In the genomic region with DNA sequence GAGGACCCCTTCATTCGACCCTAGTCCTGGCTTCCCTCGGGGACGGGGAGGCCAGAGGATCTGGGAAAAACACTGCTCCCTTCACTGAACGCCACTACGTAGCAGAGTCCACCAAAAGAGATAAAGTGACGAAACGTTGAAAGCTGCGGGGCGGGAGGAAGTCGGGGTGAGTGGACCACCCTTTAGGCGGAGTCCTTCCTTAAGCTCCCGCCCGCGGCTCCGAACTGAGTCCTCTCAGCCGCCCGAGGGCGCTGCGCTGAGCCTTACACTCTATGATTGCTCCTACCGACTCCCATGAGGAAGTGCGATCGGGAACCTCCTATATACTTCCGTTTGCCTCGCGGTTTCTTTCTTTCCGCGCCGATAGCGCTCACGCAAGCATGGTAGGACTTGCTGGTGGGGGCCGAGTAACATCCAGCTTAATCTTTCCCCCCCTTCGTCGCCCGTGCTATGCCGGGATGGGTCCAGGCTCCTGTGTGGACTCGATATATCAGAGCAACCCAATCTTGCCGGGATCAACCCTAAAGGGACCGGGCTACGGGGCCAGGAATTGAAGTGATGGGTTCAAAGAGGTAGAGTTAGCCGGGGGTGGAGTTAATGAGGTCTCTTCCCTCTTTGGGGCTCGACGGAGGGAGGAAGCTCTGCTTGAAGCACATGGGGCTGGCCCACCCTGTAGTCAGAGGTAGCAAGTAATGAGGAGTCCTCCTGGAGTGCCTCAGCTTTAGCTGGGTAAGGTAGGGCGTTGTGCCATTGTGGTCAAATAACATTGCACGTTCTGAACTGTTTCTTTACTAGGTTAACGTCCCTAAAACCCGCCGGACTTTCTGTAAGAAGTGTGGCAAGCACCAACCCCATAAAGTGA, we compare ENCODE assay signal across 8 cellular contexts. TPM values are rescaled to one million over a fixed set of nuclear protein-coding genes. Genes with fewer than 3 reads are reported as not detected.
DNase-seq lines count a peak whose midpoint lies in the region; ATAC-seq and TF ChIP-seq lines count a peak whose summit lies in the region.

A gene (plus strand): TSS at position 348 of the 862 bp plus-strand sequence. CDS start 33 bp downstream, at position 381.

- no peaks in the 10 kb centered on the region for H3K79me2 ChIP-seq in neural cell (replicated peaks; ENCODE audit: insufficient read depth, low read length)

- no peaks in the 10 kb centered on the region for H3K9me2 ChIP-seq in neural cell (ENCODE audit: insufficient read depth, low read length)

- no peaks in the 10 kb centered on the region for H3K9me3 ChIP-seq in neural cell (ENCODE audit: low read length)
- no peaks in the 10 kb centered on the region for H3K9me3 ChIP-seq in stomach

- H3K4me3 ChIP-seq in neural cell (ENCODE audit: low read length), result peak within 1 kb of the TSS; percentile 68
- H3K4me3 ChIP-seq in stomach, result peak within 1 kb of the TSS; percentile 46 to 60 (median 58)

- H3K27me3 ChIP-seq in neural cell (ENCODE audit: insufficient read depth, low read depth, low read length) (no peaks in the 10 kb centered on the region), stomach (no peaks in the 10 kb centered on the region)

- intact Hi-C loops in stomach (cut with DNase I; ENCODE audit: low total_unique reads), result no loop called here

- TF ChIP-seq POLR2A in stomach (IDR thresholded peaks at IDR 0.05), result peak in 2 of 4 donors; percentile 42 to 51

- TF ChIP-seq CTCF in LNCAP (IDR thresholded peaks at IDR 0.05), result peak; percentile 67
- TF ChIP-seq CTCF in neural cell (IDR thresholded peaks at IDR 0.05; ENCODE audit: poor library complexity, severe bottlenecking), result peak; percentile 83
- TF ChIP-seq CTCF in stomach (IDR thresholded peaks at IDR 0.05), result peak in 5 of 7 experiments; percentile 33 to 61 (median 55)

- peak within 1 kb of the TSS; percentile 95 for H3K4me3 Mint-ChIP-seq in activated T-helper 17 cell treated with anti-CD3 and anti-CD28 coated beads, Interleukin-2, amount 50 U/mL, for 72 hours

- H3K9ac ChIP-seq in neural cell (ENCODE audit: low read length), result peak within 1 kb of the TSS; percentile 76

- peak within 1 kb of the TSS; percentile 45 for H2AFZ ChIP-seq in neural cell (ENCODE audit: low read depth, low read length)

- 0 to 40% (median 4%) methylated on average over 37 to 47 of the region's 47 CpGs for WGBS in stomach, 5 donors

- ATAC-seq in activated T-helper 17 cell treated with anti-CD3 and anti-CD28 coated beads, Interleukin-2, amount 50 U/mL, for 72 hours (replicated peaks), result peak; percentile 97

- H3K4me1 ChIP-seq in stomach, result peaks cover 0 to 13% (median 3%) of the 10 kb centered on the region in 4 donors

- peak within 1 kb of the TSS; percentile 59 for H3K4me2 ChIP-seq in neural cell (ENCODE audit: low read length)

- TF ChIP-seq EP300 in neural cell (conservative IDR thresholded peaks at IDR 0.05; ENCODE audit: poor library complexity, severe bottlenecking) (no peak), stomach (IDR thresholded peaks at IDR 0.05) (no peak)

- H3K36me3 Mint-ChIP-seq in activated T-helper 17 cell treated with anti-CD3 and anti-CD28 coated beads, Interleukin-2, amount 50 U/mL, for 72 hours (ENCODE audit: low read depth), result peaks cover 52% of the 10 kb centered on the region

- no peaks in the 10 kb centered on the region for H3K27me3 Mint-ChIP-seq in activated T-helper 17 cell treated with anti-CD3 and anti-CD28 coated beads, Interleukin-2, amount 50 U/mL, for 72 hours

- H3K27ac Mint-ChIP-seq in activated T-helper 17 cell treated with anti-CD3 and anti-CD28 coated beads, Interleukin-2, amount 50 U/mL, for 72 hours, result peak within 1 kb of the TSS; percentile 94

- no peaks in the 10 kb centered on the region for H3F3A ChIP-seq in neural cell (ENCODE audit: insufficient read depth, low read length, poor library complexity, severe bottlenecking)

- no peaks in the 10 kb centered on the region for H4K20me1 ChIP-seq in neural cell (ENCODE audit: insufficient read depth)

- H3K36me3 ChIP-seq in neural cell (ENCODE audit: insufficient read depth, low read length), result no peaks in the 10 kb centered on the region
- H3K36me3 ChIP-seq in stomach, result peaks cover 0 to 18% (median 6%) of the 10 kb centered on the region in 4 donors

- DNase-seq in EL (peak; percentile 92), GOT3 (lab: John Stamatoyannopoulos, UW) (peak; percentile 62), RPMI8226 (peak; percentile 93), fibroblast of the conjunctiva (ENCODE audit: low read depth) (peak; percentile 88), stomach (peak; percentile 89)

- peak; percentile 26 for TF ChIP-seq RAD21 in neural cell (conservative IDR thresholded peaks at IDR 0.05)

- peak within 1 kb of the TSS; percentile 80 for H3K27ac ChIP-seq in neural cell (ENCODE audit: low read length)
- H3K27ac ChIP-seq in stomach, result peak within 1 kb of the TSS; percentile 6 to 84 (median 77)

- no peaks in the 10 kb centered on the region for H3K9me3 Mint-ChIP-seq in activated T-helper 17 cell treated with anti-CD3 and anti-CD28 coated beads, Interleukin-2, amount 50 U/mL, for 72 hours

- peaks cover 4% of the 10 kb centered on the region for H3K4me1 Mint-ChIP-seq in activated T-helper 17 cell treated with anti-CD3 and anti-CD28 coated beads, Interleukin-2, amount 50 U/mL, for 72 hours

TF ChIP-seq in neural cell, 6 proteins besides CTCF, POLR2A, EP300 and RAD21:
- TF ChIP-seq EZH2 (IDR thresholded peaks at IDR 0.05; ENCODE audit: borderline replicate concordance, insufficient read depth, low read length, poor library complexity, severe bottlenecking) (no peak), SMC3 (conservative IDR thresholded peaks at IDR 0.05; ENCODE audit: poor library complexity) (peak; percentile 57), POLR2AphosphoS5 (IDR thresholded peaks at IDR 0.05) (peak; percentile 94), TAF1 (IDR thresholded peaks at IDR 0.05; ENCODE audit: low read depth) (peak; percentile 88), MXI1 (conservative IDR thresholded peaks at IDR 0.05; ENCODE audit: poor library complexity, severe bottlenecking) (peak; percentile 84)
- TF ChIP-seq, protein P1, sequence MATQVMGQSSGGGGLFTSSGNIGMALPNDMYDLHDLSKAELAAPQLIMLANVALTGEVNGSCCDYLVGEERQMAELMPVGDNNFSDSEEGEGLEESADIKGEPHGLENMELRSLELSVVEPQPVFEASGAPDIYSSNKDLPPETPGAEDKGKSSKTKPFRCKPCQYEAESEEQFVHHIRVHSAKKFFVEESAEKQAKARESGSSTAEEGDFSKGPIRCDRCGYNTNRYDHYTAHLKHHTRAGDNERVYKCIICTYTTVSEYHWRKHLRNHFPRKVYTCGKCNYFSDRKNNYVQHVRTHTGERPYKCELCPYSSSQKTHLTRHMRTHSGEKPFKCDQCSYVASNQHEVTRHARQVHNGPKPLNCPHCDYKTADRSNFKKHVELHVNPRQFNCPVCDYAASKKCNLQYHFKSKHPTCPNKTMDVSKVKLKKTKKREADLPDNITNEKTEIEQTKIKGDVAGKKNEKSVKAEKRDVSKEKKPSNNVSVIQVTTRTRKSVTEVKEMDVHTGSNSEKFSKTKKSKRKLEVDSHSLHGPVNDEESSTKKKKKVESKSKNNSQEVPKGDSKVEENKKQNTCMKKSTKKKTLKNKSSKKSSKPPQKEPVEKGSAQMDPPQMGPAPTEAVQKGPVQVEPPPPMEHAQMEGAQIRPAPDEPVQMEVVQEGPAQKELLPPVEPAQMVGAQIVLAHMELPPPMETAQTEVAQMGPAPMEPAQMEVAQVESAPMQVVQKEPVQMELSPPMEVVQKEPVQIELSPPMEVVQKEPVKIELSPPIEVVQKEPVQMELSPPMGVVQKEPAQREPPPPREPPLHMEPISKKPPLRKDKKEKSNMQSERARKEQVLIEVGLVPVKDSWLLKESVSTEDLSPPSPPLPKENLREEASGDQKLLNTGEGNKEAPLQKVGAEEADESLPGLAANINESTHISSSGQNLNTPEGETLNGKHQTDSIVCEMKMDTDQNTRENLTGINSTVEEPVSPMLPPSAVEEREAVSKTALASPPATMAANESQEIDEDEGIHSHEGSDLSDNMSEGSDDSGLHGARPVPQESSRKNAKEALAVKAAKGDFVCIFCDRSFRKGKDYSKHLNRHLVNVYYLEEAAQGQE (IDR thresholded peaks at IDR 0.05; ENCODE audit: borderline replicate concordance), result peak; percentile 85

RNA-seq across cellular contexts. Expression of the gene that starts here (rescaled TPM):
- 100 to 1,000 TPM; 197 to 307 TPM for total RNA-seq in activated T-helper 17 cell treated with anti-CD3 and anti-CD28 coated beads, Interleukin-2, amount 50 U/mL, for 72 hours
- polyA plus RNA-seq in neural cell (1,366 and 1,978 TPM in 2 replicates), stomach (1,000 to 10,000 TPM; 2,307 to 3,486 (median 2,694) TPM)
- 95.9 and 408 TPM in 2 replicates for polyA minus RNA-seq in neural cell
- 1,000 to 10,000 TPM in 2 of 5 donors, 100 to 1,000 TPM in 3; 555 to 1,097 (median 872) TPM for total RNA-seq in stomach

Comparison
In these comparisons a context has a peak if more than half of its experiments do, and no peak if none do; other contexts are left out.
1. Peak in every context shown above with its lines: DNase-seq, ATAC-seq, H3K4me3 ChIP-seq and H3K27ac ChIP-seq.